Comparison of ENCODE assay signal across 8 cellular contexts in the genomic region with DNA sequence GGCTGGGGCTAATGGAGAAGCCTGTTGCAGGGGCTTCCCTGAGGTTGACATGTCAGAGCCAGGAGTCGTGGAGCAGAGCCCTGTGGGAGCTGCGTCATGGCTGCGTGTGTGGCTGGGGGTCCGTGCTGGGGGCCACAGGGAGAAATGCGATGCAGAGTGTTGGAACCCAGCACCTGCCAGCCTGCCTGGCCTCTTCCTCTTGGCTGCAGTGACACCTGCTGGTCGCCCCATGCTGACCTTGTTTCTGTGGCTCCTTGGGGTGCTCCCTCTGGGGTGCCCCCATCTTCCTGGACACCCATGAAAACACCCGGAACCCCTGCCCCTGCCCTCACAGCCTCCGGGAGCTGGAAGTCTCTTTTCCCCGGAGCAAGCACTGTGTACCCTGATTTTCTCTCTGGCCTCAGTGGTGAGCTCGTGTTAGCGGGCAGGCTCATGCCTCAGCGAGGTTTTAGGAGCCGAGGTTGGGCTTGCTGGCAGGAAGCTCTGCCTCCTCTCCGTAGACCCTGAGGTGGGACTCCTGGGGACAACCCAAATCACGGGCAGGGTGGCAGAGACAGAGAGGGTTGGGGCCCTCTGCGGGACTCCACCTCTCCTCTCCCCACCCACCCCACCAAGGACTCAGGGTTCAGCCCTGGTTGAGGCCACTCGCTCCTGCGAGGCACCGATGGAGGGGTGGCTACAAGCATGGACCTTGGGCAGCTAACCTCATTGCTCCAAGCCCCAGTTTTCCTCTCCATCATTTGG.
DNase-seq lines count a peak whose midpoint lies in the region; ATAC-seq and TF ChIP-seq lines count a peak whose summit lies in the region.

No MANE protein-coding gene starts in this region.

- H3K4me2 ChIP-seq in mesendoderm (ENCODE audit: low read length): no peak overlapping the region

- TF ChIP-seq POLR2A in thyroid gland (IDR thresholded peaks at IDR 0.05): no peak

- no peak overlapping the region for H2BK15ac ChIP-seq in mesendoderm (replicated peaks; ENCODE audit: low read depth)

- H3K79me1 ChIP-seq in mesendoderm (ENCODE audit: low read length): no peaks in the 10 kb centered on the region

- H3K9ac ChIP-seq in mesendoderm (ENCODE audit: low read length): no peak overlapping the region

- no peak overlapping the region for H3K4me3 ChIP-seq in WI38 (ENCODE audit: low read depth, low read length)
- no peak overlapping the region for H3K4me3 ChIP-seq in right cardiac atrium (ENCODE audit: low read length)
- H3K4me3 ChIP-seq in thyroid gland (replicated peaks in 1 of 3): no peak overlapping the region
- H3K4me3 ChIP-seq in mesendoderm (ENCODE audit: low read length): no peak overlapping the region

- no peaks in the 10 kb centered on the region for H3K9me3 Mint-ChIP-seq in activated CD4-positive, alpha-beta T cell treated with anti-CD3 and anti-CD28 coated beads for 36 hours (ENCODE audit: low read depth)

- TF ChIP-seq CTCF in WI38 (IDR thresholded peaks at IDR 0.05; ENCODE audit: low read depth, low read length): peak; percentile 26
- TF ChIP-seq CTCF in thyroid gland (IDR thresholded peaks at IDR 0.05): peak in 4 of 6 experiments; percentile 42 to 61 (median 54)

- no peak overlapping the region for H3K27ac ChIP-seq in right cardiac atrium (ENCODE audit: low read length)
- H3K27ac ChIP-seq in thyroid gland: peak overlapping the region in 1 of 3 donors; percentile 36
- no peak overlapping the region for H3K27ac ChIP-seq in mesendoderm (ENCODE audit: low read depth, low read length)

- no peak overlapping the region for H3K56ac ChIP-seq in mesendoderm (ENCODE audit: low read length)

- H2BK120ac ChIP-seq in mesendoderm (ENCODE audit: low read depth, low read length): no peak overlapping the region

- no peak for ATAC-seq in activated CD4-positive, alpha-beta T cell treated with anti-CD3 and anti-CD28 coated beads for 36 hours
- peak; percentile 36 to 54 for ATAC-seq in right cardiac atrium
- no peak for ATAC-seq in HG02938 (IDR thresholded peaks at IDR 0.05; ENCODE audit: unreplicated experiment)

- POLR2A ChIA-PET in activated CD4-positive, alpha-beta T cell treated with anti-CD3 and anti-CD28 coated beads for 36 hours (lab: Charles Lee): no interaction called here

- H3K4ac ChIP-seq in mesendoderm (ENCODE audit: low read depth, low read length): no peak overlapping the region

- CTCF ChIA-PET in activated CD4-positive, alpha-beta T cell treated with anti-CD3 and anti-CD28 coated beads for 36 hours (lab: Charles Lee): interaction anchor here (0.8 kb wide), 1 partner anchor 241 kb away, joined by 3 read pairs; no protein-coding TSS in a partner anchor

- H3K4me1 ChIP-seq in right cardiac atrium (ENCODE audit: control insufficient read depth, insufficient read depth, low read length) (peaks cover 4% of the 10 kb centered on the region), thyroid gland (peaks cover 13 to 16% of the 10 kb centered on the region in 2 donors), mesendoderm (ENCODE audit: control insufficient read depth, low read depth, low read length) (no peaks in the 10 kb centered on the region)

- H3K36me3 Mint-ChIP-seq in activated CD4-positive, alpha-beta T cell treated with anti-CD3 and anti-CD28 coated beads for 36 hours (ENCODE audit: low read depth): no peaks in the 10 kb centered on the region

- H4K8ac ChIP-seq in mesendoderm (ENCODE audit: low read depth, low read length): no peak overlapping the region

- H4K5ac ChIP-seq in mesendoderm (ENCODE audit: low read length): no peak overlapping the region

- 57% methylated on average over 19 of the region's 19 CpGs for WGBS in right cardiac atrium
- 71 to 76% methylated on average over 10 to 19 of the region's 19 CpGs for WGBS in thyroid gland, 2 donors
- no CpG with 5 or more reads among the region's 19 CpGs for WGBS in mesendoderm (ENCODE audit: extremely low coverage, insufficient coverage, low lambda C conversion rate)

- no peak overlapping the region for H3K18ac ChIP-seq in mesendoderm (ENCODE audit: low read length)

- H3K27me3 Mint-ChIP-seq in activated CD4-positive, alpha-beta T cell treated with anti-CD3 and anti-CD28 coated beads for 36 hours: peaks cover 2% of the 10 kb centered on the region

- intact Hi-C loops in activated CD4-positive, alpha-beta T cell treated with anti-CD3 and anti-CD28 coated beads for 36 hours (cut with DNase I, micrococcal nuclease): loop anchor here in 1 of 2 experiments (1.0 kb wide), 1 partner anchor 104 kb away; a partner anchor contains a TSS
- intact Hi-C loops in right cardiac atrium (cut with DNase I) (loop anchor here (2.0 to 5.0 kb wide), 2 partner anchors 103 to 104 kb away; a partner anchor contains a TSS), thyroid gland (cut with DNase I) (loop anchor here (5.0 kb wide), 1 partner anchor 104 kb away; a partner anchor contains a TSS)

- no peaks in the 10 kb centered on the region for H3K36me3 ChIP-seq in thyroid gland
- H3K36me3 ChIP-seq in mesendoderm (ENCODE audit: control insufficient read depth, insufficient read depth, low read length): no peaks in the 10 kb centered on the region

- no peak overlapping the region for H3K27ac Mint-ChIP-seq in activated CD4-positive, alpha-beta T cell treated with anti-CD3 and anti-CD28 coated beads for 36 hours

- no peak overlapping the region for H3K4me3 Mint-ChIP-seq in activated CD4-positive, alpha-beta T cell treated with anti-CD3 and anti-CD28 coated beads for 36 hours

- H2AK5ac ChIP-seq in mesendoderm (ENCODE audit: low read length): no peak overlapping the region

- H2BK5ac ChIP-seq in mesendoderm (ENCODE audit: low read length): no peak overlapping the region

- H3K23ac ChIP-seq in mesendoderm (ENCODE audit: low read length): no peak overlapping the region

- H3K9me3 ChIP-seq in right cardiac atrium (ENCODE audit: control insufficient read depth, low read length): no peaks in the 10 kb centered on the region
- no peaks in the 10 kb centered on the region for H3K9me3 ChIP-seq in thyroid gland

- no peaks in the 10 kb centered on the region for H3K79me2 ChIP-seq in mesendoderm (ENCODE audit: control insufficient read depth, insufficient read depth, low read length)

- peak; percentile 31 for DNase-seq in activated CD4-positive, alpha-beta T cell treated with anti-CD3 and anti-CD28 coated beads for 36 hours
- no peak for DNase-seq in activated CD4-positive, alpha-beta T cell treated with anti-CD3 and anti-CD28 coated beads, Interleukin-2, amount 50 U/mL, for 4 hours
- DNase-seq in right cardiac atrium: peak; percentile 44 to 75 (median 73)
- DNase-seq in thyroid gland: peak; percentile 36 to 41
- DNase-seq in mesendoderm: no peak
- DNase-seq in activated naive CD4-positive, alpha-beta T cell treated with anti-CD3 and anti-CD28 coated beads, Interleukin-2, amount 50 U/mL, for 16 hours: no peak

- H3K4me1 Mint-ChIP-seq in activated CD4-positive, alpha-beta T cell treated with anti-CD3 and anti-CD28 coated beads for 36 hours: no peaks in the 10 kb centered on the region

- H3K27me3 ChIP-seq in right cardiac atrium (ENCODE audit: control insufficient read depth, insufficient read depth): no peaks in the 10 kb centered on the region
- H3K27me3 ChIP-seq in thyroid gland: no peaks in the 10 kb centered on the region
- no peaks in the 10 kb centered on the region for H3K27me3 ChIP-seq in mesendoderm (ENCODE audit: insufficient read depth, low read length, poor library complexity)

Comparison
In these comparisons a context has a peak if more than half of its experiments do, and no peak if none do; other contexts are left out.
1. DNase-seq: peak in activated CD4-positive, alpha-beta T cell treated with anti-CD3 and anti-CD28 coated beads for 36 hours (single experiment), right cardiac atrium (3 of 3) and thyroid gland (2 of 2); none in activated CD4-positive, alpha-beta T cell treated with anti-CD3 and anti-CD28 coated beads, Interleukin-2, amount 50 U/mL, for 4 hours (0 of 2), mesendoderm (single experiment) and activated naive CD4-positive, alpha-beta T cell treated with anti-CD3 and anti-CD28 coated beads, Interleukin-2, amount 50 U/mL, for 16 hours (single experiment).
2. ATAC-seq: peak in right cardiac atrium (2 of 2); none in activated CD4-positive, alpha-beta T cell treated with anti-CD3 and anti-CD28 coated beads for 36 hours (single experiment) and HG02938 (single experiment).